23 cellular contexts compared by ENCODE assay signal in genomic region chr15:101065570-101066221, GRCh38.
DNase-seq lines count a peak whose midpoint lies in the region; ATAC-seq, FAIRE-seq and TF ChIP-seq lines count a peak whose summit lies in the region.
"Had no signal": no experiment of that assay in that cellular context is flagged by ENCODE, and none has a peak within 500 bp of the region (broad histone marks: within the 10 kb centered on the region; RNA-seq: fewer than 3 reads in every experiment).

No MANE protein-coding gene starts in this region.

- no peaks in the 10 kb centered on the region for H3K36me3 ChIP-seq in BLaER1
- no peaks in the 10 kb centered on the region for H3K36me3 ChIP-seq in H1 (ENCODE audit: control insufficient read depth in 2 of 4, insufficient read depth in 4 of 4, low read length in 3 of 4)
- no peaks in the 10 kb centered on the region for H3K36me3 ChIP-seq in neuronal stem cell (replicated peaks in 1 of 2; ENCODE audit: control insufficient read depth in 2 of 2, insufficient read depth in 2 of 2, low read length in 2 of 2)
- H3K36me3 ChIP-seq in spleen: peaks cover 0 to 99% (median 53%) of the 10 kb centered on the region in 6 donors
- H3K36me3 ChIP-seq: BE2C had no signal

- no peak overlapping the region for H3K14ac ChIP-seq in H1 (ENCODE audit: insufficient read length)
- peak overlapping the region; percentile 85 for H3K14ac ChIP-seq in neuronal stem cell (ENCODE audit: low read length)

- H3K4me1 ChIP-seq in BLaER1: peaks cover 50% of the 10 kb centered on the region
- peaks cover 32 to 57% (median 42%) of the 10 kb centered on the region in 4 experiments for H3K4me1 ChIP-seq in H1 (replicated peaks in 1 of 4; ENCODE audit: control insufficient read depth in 3 of 4, insufficient read depth in 4 of 4, low read length in 3 of 4)
- peaks cover 39 to 47% of the 10 kb centered on the region in 2 donors for H3K4me1 ChIP-seq in neuronal stem cell (ENCODE audit: control insufficient read depth in 2 of 2, insufficient read depth in 1 of 2, low read depth in 1 of 2, low read length in 2 of 2)
- peaks cover 0 to 61% (median 26%) of the 10 kb centered on the region in 6 donors for H3K4me1 ChIP-seq in spleen

- H2BK12ac ChIP-seq in H1 (ENCODE audit: low read depth, low read length) (peak overlapping the region; percentile 99), neuronal stem cell (ENCODE audit: low read length) (no peak overlapping the region)

- FAIRE-seq in H1 (lab: Jason Lieb, UNC) (no peak), GM19239 (lab: Jason Lieb, UNC) (no peak)
- FAIRE-seq: GM18507 had no signal

- H2BK15ac ChIP-seq in H1 (ENCODE audit: low read length) (no peak overlapping the region), neuronal stem cell (ENCODE audit: low read length) (peak overlapping the region; percentile 44)

- H3K9me3 ChIP-seq in BLaER1 (no peaks in the 10 kb centered on the region), H1 (ENCODE audit: insufficient read depth in 2 of 2, low read depth in 1 of 2, low read length in 1 of 2) (no peaks in the 10 kb centered on the region), neuronal stem cell (replicated peaks in 1 of 2; ENCODE audit: control insufficient read depth in 2 of 2, insufficient read depth in 1 of 2, low read depth in 1 of 2, low read length in 2 of 2) (no peaks in the 10 kb centered on the region), spleen (no peaks in the 10 kb centered on the region)
- H3K9me3 ChIP-seq: BE2C had no signal

- H3K23me2 ChIP-seq in H1 (ENCODE audit: low read depth, low read length): no peaks in the 10 kb centered on the region; the same call in 1 of the 2 replicates

- no peak overlapping the region for H3K9ac ChIP-seq in BLaER1
- no peak overlapping the region; a peak in 1 of 7 replicates for H3K9ac ChIP-seq in H1 (replicated peaks in 1 of 4; ENCODE audit: extremely low read depth in 1 of 4, low read depth in 3 of 4, low read length in 3 of 4)
- H3K9ac ChIP-seq in neuronal stem cell (ENCODE audit: low read depth, low read length, poor library complexity): peak overlapping the region; percentile 21

- POLR2A ChIA-PET in H1 (lab: Charles Lee; ENCODE audit: partially characterized antibody): no interaction called here

- peak overlapping the region; percentile 67 for H2BK120ac ChIP-seq in H1 (replicated peaks; ENCODE audit: low read depth, low read length)
- H2BK120ac ChIP-seq in neuronal stem cell (ENCODE audit: low read depth, low read length): peak overlapping the region; percentile 56

- no peak for DNase-seq in H1 (ENCODE audit: low read depth in 1 of 2, low spot score in 2 of 2)
- DNase-seq in neuronal stem cell (ENCODE audit: low spot score): no peak
- DNase-seq in spleen: peak; percentile 71
- no peak for DNase-seq in GM19239 (ENCODE audit: insufficient read length, low spot score)
- no peak for DNase-seq in GF-D8 (lab: John Stamatoyannopoulos, UW)
- DNase-seq: 8988T, ACHN, DMS153, DND-41, NCI-H1048, NCI-H1417 treated with DMSO at 0.1 percent for 48 hours, NCI-H1694 treated with DMSO at 0.1 percent for 48 hours, NCI-H2081, NCI-H2227 treated with DMSO at 0.1 percent for 48 hours, NCI-H526 treated with DMSO at 0.1 percent for 48 hours, PC-9, SHP77 had no signal

- H4K5ac ChIP-seq in H1 (ENCODE audit: insufficient read length, low read depth, low read length): no peak overlapping the region

- no peak overlapping the region for H2AFZ ChIP-seq in H1 (ENCODE audit: low read length)
- H2AFZ ChIP-seq in neuronal stem cell (ENCODE audit: low read length): no peak overlapping the region
- H2AFZ ChIP-seq: GM23338, PC-9 had no signal

- 93% methylated on average over 28 of the region's 28 CpGs; no CpG with 5 or more reads in 1 of the 2 experiments for WGBS in H1 (ENCODE audit: extremely low coverage in 1 of 2, insufficient coverage in 1 of 2, insufficient read length in 1 of 2, insufficient replicate concordance in 2 of 2, low coverage in 1 of 2, low lambda C conversion rate in 2 of 2, missing lambda C conversion rate in 1 of 2), 2 experiments
- WGBS in neuronal stem cell (ENCODE audit: extremely low coverage in 2 of 2, insufficient read length in 2 of 2, insufficient replicate concordance in 1 of 2), 2 donors: no CpG with 5 or more reads among the region's 28 CpGs
- 92 to 98% (median 95%) methylated on average over 20 to 28 of the region's 28 CpGs for WGBS in spleen, 5 donors

- H3K23ac ChIP-seq in H1 (ENCODE audit: insufficient read length): no peak overlapping the region
- no peak overlapping the region for H3K23ac ChIP-seq in neuronal stem cell (ENCODE audit: low read depth, low read length, poor library complexity)

- H2BK20ac ChIP-seq in H1 (ENCODE audit: low read length): peak overlapping the region; percentile 88

- H4K91ac ChIP-seq in H1 (replicated peaks; ENCODE audit: insufficient read length, low read length) (peak overlapping the region; percentile 88), neuronal stem cell (ENCODE audit: low read depth, low read length, poor library complexity) (peak overlapping the region; percentile 67)

- H4K8ac ChIP-seq in H1 (ENCODE audit: extremely low read depth, insufficient read depth, low read length) (peak overlapping the region; percentile 72), neuronal stem cell (ENCODE audit: low read depth, low read length) (no peak overlapping the region)

- H3K79me2 ChIP-seq in H1 (ENCODE audit: control insufficient read depth in 1 of 2, insufficient read depth in 2 of 2, low read length in 2 of 2): no peaks in the 10 kb centered on the region

- H4K20me1 ChIP-seq in BLaER1: no peaks in the 10 kb centered on the region
- H4K20me1 ChIP-seq in H1 (replicated peaks in 1 of 2; ENCODE audit: control insufficient read depth in 1 of 2, insufficient read depth in 2 of 2, low read length in 2 of 2): no peaks in the 10 kb centered on the region

- H3K27me3 ChIP-seq in BLaER1 (no peaks in the 10 kb centered on the region), H1 (replicated peaks in 1 of 4; ENCODE audit: control insufficient read depth in 3 of 4, extremely low read depth in 1 of 4, insufficient read depth in 3 of 4, low read length in 3 of 4) (no peaks in the 10 kb centered on the region), neuronal stem cell (ENCODE audit: control insufficient read depth in 3 of 3, insufficient read depth in 3 of 3, low read depth in 1 of 3, low read length in 3 of 3) (no peaks in the 10 kb centered on the region), spleen (replicated peaks in 1 of 7) (no peaks in the 10 kb centered on the region)
- H3K27me3 ChIP-seq: BE2C had no signal

- ATAC-seq in HG03135 (IDR thresholded peaks at IDR 0.05; ENCODE audit: unreplicated experiment): no peak
- ATAC-seq in HG02642 (IDR thresholded peaks at IDR 0.05; ENCODE audit: poor library complexity, unreplicated experiment): no peak
- ATAC-seq: GM23338 had no signal

- H3K4me2 ChIP-seq in BLaER1 (0 out of 2 replicates have a peak overlapping the region, but pooled peaks have one; percentile 16), H1 (ENCODE audit: insufficient read depth in 1 of 2, low read depth in 2 of 2, low read length in 2 of 2) (no peak overlapping the region), neuronal stem cell (ENCODE audit: insufficient read depth, low read length, poor library complexity, severe bottlenecking) (no peak overlapping the region)
- H3K4me2 ChIP-seq: GM23338, PC-9 had no signal

- H3K18ac ChIP-seq in H1 (ENCODE audit: extremely low read depth, low read length) (peak overlapping the region; percentile 75), neuronal stem cell (ENCODE audit: low read length) (peak overlapping the region; percentile 62)

- H2BK5ac ChIP-seq in H1 (ENCODE audit: low read depth, low read length) (peak overlapping the region; percentile 100; the same call in 1 of the 2 replicates), neuronal stem cell (ENCODE audit: low read length) (no peak overlapping the region)

- H3K27ac ChIP-seq in BLaER1: no peak overlapping the region
- H3K27ac ChIP-seq in H1 (ENCODE audit: low read depth, low read length): no peak overlapping the region
- no peak overlapping the region for H3K27ac ChIP-seq in neuronal stem cell (replicated peaks; ENCODE audit: low read length)
- H3K27ac ChIP-seq in spleen: no peak overlapping the region
- H3K27ac ChIP-seq: PC-9 had no signal

- H3K56ac ChIP-seq in H1 (replicated peaks; ENCODE audit: insufficient read length, low read depth, low read length): no peak overlapping the region

- H2AK5ac ChIP-seq in H1 (ENCODE audit: low read depth, low read length) (peak overlapping the region; percentile 79; the same call in 1 of the 2 replicates), neuronal stem cell (ENCODE audit: low read depth, low read length) (peak overlapping the region; percentile 13)

- TF ChIP-seq CTCF in H1 (IDR thresholded peaks at IDR 0.05; ENCODE audit: control extremely low read depth in 1 of 3, insufficient read depth in 1 of 3, low read depth in 1 of 3, low read length in 3 of 3) (no peak), spleen (IDR thresholded peaks at IDR 0.05 in 8 of 11, conservative IDR thresholded peaks at IDR 0.05 in 3 of 11) (no peak)

- no peaks in the 10 kb centered on the region for H3K79me1 ChIP-seq in H1 (ENCODE audit: low read depth, low read length)
- H3K79me1 ChIP-seq in neuronal stem cell (ENCODE audit: low read depth, low read length): no peaks in the 10 kb centered on the region

- H3K4me3 ChIP-seq in BLaER1 (no peak overlapping the region), H1 (ENCODE audit: extremely low read depth in 1 of 4, insufficient read depth in 2 of 4, low read depth in 3 of 4, low read length in 4 of 4) (no peak overlapping the region), neuronal stem cell (ENCODE audit: low read length in 2 of 2) (no peak overlapping the region), spleen (no peak overlapping the region)
- H3K4me3 ChIP-seq: GM23338, PC-9 had no signal

- TF ChIP-seq RAD21 in H1 (IDR thresholded peaks at IDR 0.05 in 1 of 2, conservative IDR thresholded peaks at IDR 0.05 in 1 of 2; ENCODE audit: low read depth in 2 of 2, low read length in 2 of 2): no peak

- intact Hi-C loops in spleen (cut with DNase I; ENCODE audit: low total_unique reads): no loop called here

- no peak for TF ChIP-seq EP300 in H1 (IDR thresholded peaks at IDR 0.05; ENCODE audit: borderline replicate concordance in 1 of 2, low read depth in 2 of 2, low read length in 2 of 2)

- H3K4ac ChIP-seq in H1 (replicated peaks; ENCODE audit: insufficient read length, low read depth, low read length) (peak overlapping the region; percentile 75), neuronal stem cell (ENCODE audit: low read length) (no peak overlapping the region)

- CTCF ChIA-PET in H1 (lab: Charles Lee; ENCODE audit: partially characterized antibody): interaction anchor here (0.9 to 6.0 kb wide), 8 partner anchors 9 to 68 kb away, joined by 3 to 39 read pairs (median 10); no protein-coding TSS in a partner anchor

- TF ChIP-seq POLR2A in H1 (IDR thresholded peaks at IDR 0.05; ENCODE audit: control extremely low read depth in 1 of 2, low read depth in 2 of 2, low read length in 2 of 2) (no peak), spleen (IDR thresholded peaks at IDR 0.05) (no peak)

TF ChIP-seq in H1, 55 proteins besides CTCF, POLR2A, EP300 and RAD21 (continues in another document):
- no peak for TF ChIP-seq BCL11A (IDR thresholded peaks at IDR 0.05; ENCODE audit: low read depth in 2 of 2, low read length in 2 of 2)
- no peak for TF ChIP-seq TAF1 (IDR thresholded peaks at IDR 0.05; ENCODE audit: low read depth, low read length)
- TF ChIP-seq RXRA (IDR thresholded peaks at IDR 0.05; ENCODE audit: insufficient read depth, low read depth, low read length): no peak
- no peak for TF ChIP-seq EZH2 (IDR thresholded peaks at IDR 0.05; ENCODE audit: low read depth, low read length, severe bottlenecking)
